ENCODE assay signal across 1 cellular context in the genomic region with DNA sequence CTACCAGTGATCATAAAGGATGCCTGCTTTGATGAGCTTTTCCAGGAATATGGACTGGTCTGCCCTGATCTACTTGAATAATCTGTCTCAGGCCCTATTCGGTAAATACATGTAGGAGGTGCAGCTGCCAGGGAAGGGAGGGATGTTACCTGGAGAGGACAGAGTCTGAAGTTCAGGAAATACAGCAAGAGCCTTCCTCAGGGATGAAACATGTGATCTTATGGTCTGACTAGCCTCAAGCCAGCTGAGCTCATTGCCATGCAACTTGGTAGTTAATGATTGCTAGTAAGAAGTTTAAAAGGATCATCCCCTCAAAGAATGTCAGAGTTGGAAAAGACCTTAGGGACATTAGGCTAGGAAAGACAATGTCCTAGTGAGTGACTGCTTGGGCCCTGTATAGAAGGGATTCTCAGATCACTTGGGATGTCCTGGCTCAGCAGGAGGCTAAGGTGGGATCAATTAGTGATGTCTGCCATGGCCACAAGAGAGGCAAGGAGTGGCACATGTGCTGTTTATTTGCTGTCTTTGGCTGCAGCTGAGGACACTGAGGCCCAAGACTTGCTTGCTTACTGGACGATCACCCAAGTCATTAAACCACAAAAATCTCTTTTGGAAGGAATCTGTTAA.
TF ChIP-seq lines count a peak whose summit lies in the region.

No MANE protein-coding gene starts in this region.

TF ChIP-seq in HepG2, 621 proteins besides CTCF, POLR2A, EP300 and RAD21 (continued from another document and continues in another):
- TF ChIP-seq, protein P1, sequence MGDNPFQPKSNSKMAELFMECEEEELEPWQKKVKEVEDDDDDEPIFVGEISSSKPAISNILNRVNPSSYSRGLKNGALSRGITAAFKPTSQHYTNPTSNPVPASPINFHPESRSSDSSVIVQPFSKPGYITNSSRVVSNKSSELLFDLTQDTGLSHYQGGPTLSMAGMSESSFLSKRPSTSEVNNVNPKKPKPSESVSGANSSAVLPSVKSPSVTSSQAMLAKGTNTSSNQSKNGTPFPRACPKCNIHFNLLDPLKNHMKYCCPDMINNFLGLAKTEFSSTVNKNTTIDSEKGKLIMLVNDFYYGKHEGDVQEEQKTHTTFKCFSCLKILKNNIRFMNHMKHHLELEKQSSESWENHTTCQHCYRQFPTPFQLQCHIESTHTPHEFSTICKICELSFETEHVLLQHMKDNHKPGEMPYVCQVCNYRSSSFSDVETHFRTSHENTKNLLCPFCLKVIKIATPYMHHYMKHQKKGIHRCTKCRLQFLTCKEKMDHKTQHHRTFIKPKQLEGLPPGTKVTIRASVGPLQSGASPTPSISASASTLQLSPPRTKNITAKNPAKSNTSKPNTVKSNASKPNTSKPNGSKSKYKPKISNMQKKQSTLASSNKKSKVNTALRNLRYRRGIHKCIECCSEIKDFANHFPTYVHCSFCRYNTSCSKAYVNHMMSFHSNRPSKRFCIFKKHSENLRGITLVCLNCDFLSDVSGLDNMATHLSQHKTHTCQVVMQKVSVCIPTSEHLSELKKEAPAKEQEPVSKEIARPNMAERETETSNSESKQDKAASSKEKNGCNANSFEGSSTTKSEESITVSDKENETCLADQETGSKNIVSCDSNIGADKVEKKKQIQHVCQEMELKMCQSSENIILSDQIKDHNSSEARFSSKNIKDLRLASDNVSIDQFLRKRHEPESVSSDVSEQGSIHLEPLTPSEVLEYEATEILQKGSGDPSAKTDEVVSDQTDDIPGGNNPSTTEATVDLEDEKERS (CRISPR knock-in tag; IDR thresholded peaks at IDR 0.05): 0 out of 2 replicates have a peak, but pooled peaks have one; percentile 41
- TF ChIP-seq HMG20A (CRISPR knock-in tag; IDR thresholded peaks at IDR 0.05; ENCODE audit: borderline replicate concordance): peak; percentile 33; the same call in 1 of the 2 replicates
- TF ChIP-seq, protein P2, sequence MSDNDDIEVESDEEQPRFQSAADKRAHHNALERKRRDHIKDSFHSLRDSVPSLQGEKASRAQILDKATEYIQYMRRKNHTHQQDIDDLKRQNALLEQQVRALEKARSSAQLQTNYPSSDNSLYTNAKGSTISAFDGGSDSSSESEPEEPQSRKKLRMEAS (IDR thresholded peaks at IDR 0.05): 0 out of 2 replicates have a peak, but pooled peaks have one; percentile 5
- peak; percentile 26; the same call in 1 of the 2 replicates for TF ChIP-seq ZFY (CRISPR knock-in tag; IDR thresholded peaks at IDR 0.05)
- TF ChIP-seq RARA (CRISPR knock-in tag; IDR thresholded peaks at IDR 0.05): 0 out of 2 replicates have a peak, but pooled peaks have one; percentile 31
- peak; percentile 32 for TF ChIP-seq ZEB1 (IDR thresholded peaks at IDR 0.05; ENCODE audit: insufficient replicate concordance, low read depth)
- TF ChIP-seq ARNTL (CRISPR knock-in tag; IDR thresholded peaks at IDR 0.05): peak; percentile 81; the same call in 1 of the 2 replicates
- TF ChIP-seq BCL6 (CRISPR knock-in tag; IDR thresholded peaks at IDR 0.05): peak; percentile 45
- TF ChIP-seq ZNF605 (CRISPR knock-in tag; IDR thresholded peaks at IDR 0.05): peak; percentile 59; the same call in 1 of the 2 replicates
- TF ChIP-seq, protein P3, sequence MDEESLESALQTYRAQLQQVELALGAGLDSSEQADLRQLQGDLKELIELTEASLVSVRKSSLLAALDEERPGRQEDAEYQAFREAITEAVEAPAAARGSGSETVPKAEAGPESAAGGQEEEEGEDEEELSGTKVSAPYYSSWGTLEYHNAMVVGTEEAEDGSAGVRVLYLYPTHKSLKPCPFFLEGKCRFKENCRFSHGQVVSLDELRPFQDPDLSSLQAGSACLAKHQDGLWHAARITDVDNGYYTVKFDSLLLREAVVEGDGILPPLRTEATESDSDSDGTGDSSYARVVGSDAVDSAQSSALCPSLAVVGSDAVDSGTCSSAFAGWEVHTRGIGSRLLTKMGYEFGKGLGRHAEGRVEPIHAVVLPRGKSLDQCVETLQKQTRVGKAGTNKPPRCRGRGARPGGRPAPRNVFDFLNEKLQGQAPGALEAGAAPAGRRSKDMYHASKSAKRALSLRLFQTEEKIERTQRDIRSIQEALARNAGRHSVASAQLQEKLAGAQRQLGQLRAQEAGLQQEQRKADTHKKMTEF (CRISPR knock-in tag; IDR thresholded peaks at IDR 0.05): no peak
- TF ChIP-seq KDM6A (CRISPR knock-in tag; IDR thresholded peaks at IDR 0.05; ENCODE audit: low read depth): peak; percentile 21; the same call in 1 of the 2 replicates
- no peak for TF ChIP-seq ZSCAN12 (CRISPR knock-in tag; IDR thresholded peaks at IDR 0.05)
- TF ChIP-seq GATAD1 (CRISPR knock-in tag; IDR thresholded peaks at IDR 0.05): 0 out of 2 replicates have a peak, but pooled peaks have one; percentile 34
- TF ChIP-seq ZNF333 (CRISPR knock-in tag; IDR thresholded peaks at IDR 0.05; ENCODE audit: borderline replicate concordance): no peak
- TF ChIP-seq, protein P4, sequence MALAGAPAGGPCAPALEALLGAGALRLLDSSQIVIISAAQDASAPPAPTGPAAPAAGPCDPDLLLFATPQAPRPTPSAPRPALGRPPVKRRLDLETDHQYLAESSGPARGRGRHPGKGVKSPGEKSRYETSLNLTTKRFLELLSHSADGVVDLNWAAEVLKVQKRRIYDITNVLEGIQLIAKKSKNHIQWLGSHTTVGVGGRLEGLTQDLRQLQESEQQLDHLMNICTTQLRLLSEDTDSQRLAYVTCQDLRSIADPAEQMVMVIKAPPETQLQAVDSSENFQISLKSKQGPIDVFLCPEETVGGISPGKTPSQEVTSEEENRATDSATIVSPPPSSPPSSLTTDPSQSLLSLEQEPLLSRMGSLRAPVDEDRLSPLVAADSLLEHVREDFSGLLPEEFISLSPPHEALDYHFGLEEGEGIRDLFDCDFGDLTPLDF (CRISPR knock-in tag; IDR thresholded peaks at IDR 0.05): no peak
- TF ChIP-seq HNRNPUL1 (IDR thresholded peaks at IDR 0.05; ENCODE audit: low read depth, low read length): 0 out of 2 replicates have a peak, but pooled peaks have one; percentile 33
- no peak for TF ChIP-seq RFXAP (CRISPR knock-in tag; IDR thresholded peaks at IDR 0.05; ENCODE audit: borderline replicate concordance)
- TF ChIP-seq ZNF788 (CRISPR knock-in tag; IDR thresholded peaks at IDR 0.05; ENCODE audit: borderline replicate concordance): 0 out of 2 replicates have a peak, but pooled peaks have one; percentile 28
- TF ChIP-seq, protein P5, sequence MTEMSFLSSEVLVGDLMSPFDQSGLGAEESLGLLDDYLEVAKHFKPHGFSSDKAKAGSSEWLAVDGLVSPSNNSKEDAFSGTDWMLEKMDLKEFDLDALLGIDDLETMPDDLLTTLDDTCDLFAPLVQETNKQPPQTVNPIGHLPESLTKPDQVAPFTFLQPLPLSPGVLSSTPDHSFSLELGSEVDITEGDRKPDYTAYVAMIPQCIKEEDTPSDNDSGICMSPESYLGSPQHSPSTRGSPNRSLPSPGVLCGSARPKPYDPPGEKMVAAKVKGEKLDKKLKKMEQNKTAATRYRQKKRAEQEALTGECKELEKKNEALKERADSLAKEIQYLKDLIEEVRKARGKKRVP (CRISPR knock-in tag; IDR thresholded peaks at IDR 0.05): 0 out of 4 replicates have a peak, but pooled peaks of 1 of the 2 experiments have one; percentile 23
- no peak for TF ChIP-seq RBM22 (optimal IDR thresholded peaks at IDR 0.05; ENCODE audit: low read length)
- no peak for TF ChIP-seq ZNF10 (CRISPR knock-in tag; IDR thresholded peaks at IDR 0.05; ENCODE audit: borderline replicate concordance, low read depth)
- TF ChIP-seq, protein P6, sequence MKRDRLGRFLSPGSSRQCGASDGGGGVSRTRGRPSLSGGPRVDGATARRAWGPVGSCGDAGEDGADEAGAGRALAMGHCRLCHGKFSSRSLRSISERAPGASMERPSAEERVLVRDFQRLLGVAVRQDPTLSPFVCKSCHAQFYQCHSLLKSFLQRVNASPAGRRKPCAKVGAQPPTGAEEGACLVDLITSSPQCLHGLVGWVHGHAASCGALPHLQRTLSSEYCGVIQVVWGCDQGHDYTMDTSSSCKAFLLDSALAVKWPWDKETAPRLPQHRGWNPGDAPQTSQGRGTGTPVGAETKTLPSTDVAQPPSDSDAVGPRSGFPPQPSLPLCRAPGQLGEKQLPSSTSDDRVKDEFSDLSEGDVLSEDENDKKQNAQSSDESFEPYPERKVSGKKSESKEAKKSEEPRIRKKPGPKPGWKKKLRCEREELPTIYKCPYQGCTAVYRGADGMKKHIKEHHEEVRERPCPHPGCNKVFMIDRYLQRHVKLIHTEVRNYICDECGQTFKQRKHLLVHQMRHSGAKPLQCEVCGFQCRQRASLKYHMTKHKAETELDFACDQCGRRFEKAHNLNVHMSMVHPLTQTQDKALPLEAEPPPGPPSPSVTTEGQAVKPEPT (CRISPR knock-in tag; IDR thresholded peaks at IDR 0.05; ENCODE audit: low read depth): no peak
- TF ChIP-seq, protein P7, sequence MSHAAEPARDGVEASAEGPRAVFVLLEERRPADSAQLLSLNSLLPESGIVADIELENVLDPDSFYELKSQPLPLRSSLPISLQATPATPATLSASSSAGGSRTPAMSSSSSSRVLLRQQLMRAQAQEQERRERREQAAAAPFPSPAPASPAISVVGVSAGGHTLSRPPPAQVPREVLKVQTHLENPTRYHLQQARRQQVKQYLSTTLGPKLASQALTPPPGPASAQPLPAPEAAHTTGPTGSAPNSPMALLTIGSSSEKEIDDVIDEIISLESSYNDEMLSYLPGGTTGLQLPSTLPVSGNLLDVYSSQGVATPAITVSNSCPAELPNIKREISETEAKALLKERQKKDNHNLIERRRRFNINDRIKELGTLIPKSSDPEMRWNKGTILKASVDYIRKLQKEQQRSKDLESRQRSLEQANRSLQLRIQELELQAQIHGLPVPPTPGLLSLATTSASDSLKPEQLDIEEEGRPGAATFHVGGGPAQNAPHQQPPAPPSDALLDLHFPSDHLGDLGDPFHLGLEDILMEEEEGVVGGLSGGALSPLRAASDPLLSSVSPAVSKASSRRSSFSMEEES (CRISPR knock-in tag; IDR thresholded peaks at IDR 0.05): peak; percentile 87
- TF ChIP-seq, protein P8, sequence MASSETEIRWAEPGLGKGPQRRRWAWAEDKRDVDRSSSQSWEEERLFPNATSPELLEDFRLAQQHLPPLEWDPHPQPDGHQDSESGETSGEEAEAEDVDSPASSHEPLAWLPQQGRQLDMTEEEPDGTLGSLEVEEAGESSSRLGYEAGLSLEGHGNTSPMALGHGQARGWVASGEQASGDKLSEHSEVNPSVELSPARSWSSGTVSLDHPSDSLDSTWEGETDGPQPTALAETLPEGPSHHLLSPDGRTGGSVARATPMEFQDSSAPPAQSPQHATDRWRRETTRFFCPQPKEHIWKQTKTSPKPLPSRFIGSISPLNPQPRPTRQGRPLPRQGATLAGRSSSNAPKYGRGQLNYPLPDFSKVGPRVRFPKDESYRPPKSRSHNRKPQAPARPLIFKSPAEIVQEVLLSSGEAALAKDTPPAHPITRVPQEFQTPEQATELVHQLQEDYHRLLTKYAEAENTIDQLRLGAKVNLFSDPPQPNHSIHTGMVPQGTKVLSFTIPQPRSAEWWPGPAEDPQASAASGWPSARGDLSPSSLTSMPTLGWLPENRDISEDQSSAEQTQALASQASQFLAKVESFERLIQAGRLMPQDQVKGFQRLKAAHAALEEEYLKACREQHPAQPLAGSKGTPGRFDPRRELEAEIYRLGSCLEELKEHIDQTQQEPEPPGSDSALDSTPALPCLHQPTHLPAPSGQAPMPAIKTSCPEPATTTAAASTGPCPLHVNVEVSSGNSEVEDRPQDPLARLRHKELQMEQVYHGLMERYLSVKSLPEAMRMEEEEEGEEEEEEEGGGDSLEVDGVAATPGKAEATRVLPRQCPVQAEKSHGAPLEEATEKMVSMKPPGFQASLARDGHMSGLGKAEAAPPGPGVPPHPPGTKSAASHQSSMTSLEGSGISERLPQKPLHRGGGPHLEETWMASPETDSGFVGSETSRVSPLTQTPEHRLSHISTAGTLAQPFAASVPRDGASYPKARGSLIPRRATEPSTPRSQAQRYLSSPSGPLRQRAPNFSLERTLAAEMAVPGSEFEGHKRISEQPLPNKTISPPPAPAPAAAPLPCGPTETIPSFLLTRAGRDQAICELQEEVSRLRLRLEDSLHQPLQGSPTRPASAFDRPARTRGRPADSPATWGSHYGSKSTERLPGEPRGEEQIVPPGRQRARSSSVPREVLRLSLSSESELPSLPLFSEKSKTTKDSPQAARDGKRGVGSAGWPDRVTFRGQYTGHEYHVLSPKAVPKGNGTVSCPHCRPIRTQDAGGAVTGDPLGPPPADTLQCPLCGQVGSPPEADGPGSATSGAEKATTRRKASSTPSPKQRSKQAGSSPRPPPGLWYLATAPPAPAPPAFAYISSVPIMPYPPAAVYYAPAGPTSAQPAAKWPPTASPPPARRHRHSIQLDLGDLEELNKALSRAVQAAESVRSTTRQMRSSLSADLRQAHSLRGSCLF (CRISPR knock-in tag; IDR thresholded peaks at IDR 0.05; ENCODE audit: borderline replicate concordance): no peak
- TF ChIP-seq, protein P9, sequence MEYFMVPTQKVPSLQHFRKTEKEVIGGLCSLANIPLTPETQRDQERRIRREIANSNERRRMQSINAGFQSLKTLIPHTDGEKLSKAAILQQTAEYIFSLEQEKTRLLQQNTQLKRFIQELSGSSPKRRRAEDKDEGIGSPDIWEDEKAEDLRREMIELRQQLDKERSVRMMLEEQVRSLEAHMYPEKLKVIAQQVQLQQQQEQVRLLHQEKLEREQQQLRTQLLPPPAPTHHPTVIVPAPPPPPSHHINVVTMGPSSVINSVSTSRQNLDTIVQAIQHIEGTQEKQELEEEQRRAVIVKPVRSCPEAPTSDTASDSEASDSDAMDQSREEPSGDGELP (IDR thresholded peaks at IDR 0.05; ENCODE audit: borderline replicate concordance, low read depth): peak; percentile 90
- TF ChIP-seq, protein P10, sequence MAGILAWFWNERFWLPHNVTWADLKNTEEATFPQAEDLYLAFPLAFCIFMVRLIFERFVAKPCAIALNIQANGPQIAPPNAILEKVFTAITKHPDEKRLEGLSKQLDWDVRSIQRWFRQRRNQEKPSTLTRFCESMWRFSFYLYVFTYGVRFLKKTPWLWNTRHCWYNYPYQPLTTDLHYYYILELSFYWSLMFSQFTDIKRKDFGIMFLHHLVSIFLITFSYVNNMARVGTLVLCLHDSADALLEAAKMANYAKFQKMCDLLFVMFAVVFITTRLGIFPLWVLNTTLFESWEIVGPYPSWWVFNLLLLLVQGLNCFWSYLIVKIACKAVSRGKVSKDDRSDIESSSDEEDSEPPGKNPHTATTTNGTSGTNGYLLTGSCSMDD (CRISPR knock-in tag; IDR thresholded peaks at IDR 0.05): no peak
- TF ChIP-seq, protein P11, sequence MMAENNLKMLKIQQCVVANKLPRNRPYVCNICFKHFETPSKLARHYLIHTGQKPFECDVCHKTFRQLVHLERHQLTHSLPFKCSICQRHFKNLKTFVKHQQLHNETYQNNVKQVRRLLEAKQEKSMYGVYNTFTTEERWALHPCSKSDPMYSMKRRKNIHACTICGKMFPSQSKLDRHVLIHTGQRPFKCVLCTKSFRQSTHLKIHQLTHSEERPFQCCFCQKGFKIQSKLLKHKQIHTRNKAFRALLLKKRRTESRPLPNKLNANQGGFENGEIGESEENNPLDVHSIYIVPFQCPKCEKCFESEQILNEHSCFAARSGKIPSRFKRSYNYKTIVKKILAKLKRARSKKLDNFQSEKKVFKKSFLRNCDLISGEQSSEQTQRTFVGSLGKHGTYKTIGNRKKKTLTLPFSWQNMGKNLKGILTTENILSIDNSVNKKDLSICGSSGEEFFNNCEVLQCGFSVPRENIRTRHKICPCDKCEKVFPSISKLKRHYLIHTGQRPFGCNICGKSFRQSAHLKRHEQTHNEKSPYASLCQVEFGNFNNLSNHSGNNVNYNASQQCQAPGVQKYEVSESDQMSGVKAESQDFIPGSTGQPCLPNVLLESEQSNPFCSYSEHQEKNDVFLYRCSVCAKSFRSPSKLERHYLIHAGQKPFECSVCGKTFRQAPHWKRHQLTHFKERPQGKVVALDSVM (CRISPR knock-in tag; IDR thresholded peaks at IDR 0.05): no peak
- TF ChIP-seq ZNF746 (CRISPR knock-in tag; IDR thresholded peaks at IDR 0.05): no peak
- peak; percentile 30 for TF ChIP-seq PHF5A (CRISPR knock-in tag; IDR thresholded peaks at IDR 0.05; ENCODE audit: low read depth, unreplicated experiment)
- no peak for TF ChIP-seq ZNF331 (CRISPR knock-in tag; IDR thresholded peaks at IDR 0.05)
- TF ChIP-seq CEBPG (CRISPR knock-in tag; IDR thresholded peaks at IDR 0.05): peak; percentile 21; the same call in 1 of the 2 replicates
- TF ChIP-seq POLR2G (IDR thresholded peaks at IDR 0.05; ENCODE audit: low read depth, low read length): peak; percentile 75
- TF ChIP-seq NCOR1 (IDR thresholded peaks at IDR 0.05; ENCODE audit: borderline replicate concordance, low read length): peak; percentile 39; the same call in 1 of the 2 replicates
